In the genomic region with DNA sequence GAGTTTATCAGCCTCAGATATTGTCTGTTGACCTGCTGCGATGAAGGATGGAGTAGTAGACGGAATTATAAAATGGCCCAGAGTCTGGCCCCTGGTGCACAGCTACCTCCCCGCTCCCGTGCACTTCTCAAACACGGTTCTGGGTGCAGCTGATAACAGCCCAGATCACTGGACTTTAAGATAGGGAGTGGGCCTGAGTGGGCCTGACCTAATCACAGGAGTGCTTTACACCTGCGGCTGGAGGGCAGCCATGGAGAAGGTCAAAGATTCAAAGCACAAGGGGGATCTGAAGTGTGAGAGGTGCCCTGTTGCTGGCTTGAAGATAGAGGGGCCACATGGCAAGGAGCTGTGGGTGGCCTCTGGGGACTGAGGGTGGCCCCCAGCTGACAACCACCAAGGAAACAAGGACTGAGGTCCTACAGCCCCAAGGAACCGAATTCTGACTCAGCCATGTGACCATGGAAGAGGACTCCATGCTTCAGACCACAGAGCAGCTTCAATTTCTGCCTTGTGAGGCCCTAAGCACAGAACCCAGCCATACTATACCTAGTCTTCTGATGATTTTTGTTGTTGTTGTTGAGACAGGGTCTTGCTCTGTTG, we compare ENCODE assay signal across 19 cellular contexts.
DNase-seq lines count a peak whose midpoint lies in the region; ATAC-seq, FAIRE-seq and TF ChIP-seq lines count a peak whose summit lies in the region.
"Had no signal": no experiment of that assay in that cellular context is flagged by ENCODE, and none has a peak within 500 bp of the region (broad histone marks: within the 10 kb centered on the region; RNA-seq: fewer than 3 reads in every experiment).

No MANE protein-coding gene starts in this region.

- no peak overlapping the region for H3K56ac ChIP-seq in H1 (replicated peaks; ENCODE audit: insufficient read length, low read depth, low read length)

- no peaks in the 10 kb centered on the region for H3F3A ChIP-seq in neural progenitor cell (ENCODE audit: low read depth)

- TF ChIP-seq EP300 in H1 (IDR thresholded peaks at IDR 0.05; ENCODE audit: borderline replicate concordance in 1 of 2, low read depth in 2 of 2, low read length in 2 of 2), result no peak

- H3K27me3 ChIP-seq in H1 (replicated peaks in 1 of 4; ENCODE audit: control insufficient read depth in 3 of 4, extremely low read depth in 1 of 4, insufficient read depth in 3 of 4, low read length in 3 of 4), result no peaks in the 10 kb centered on the region
- H3K27me3 ChIP-seq in mesenchymal stem cell (ENCODE audit: control insufficient read depth in 1 of 2, insufficient read depth in 1 of 2, low read length in 2 of 2), result peaks cover 0 to 11% of the 10 kb centered on the region in 2 experiments
- no peaks in the 10 kb centered on the region for H3K27me3 ChIP-seq in neural progenitor cell
- H3K27me3 ChIP-seq in upper lobe of right lung, result no peaks in the 10 kb centered on the region
- H3K27me3 ChIP-seq: BE2C had no signal

- H2BK120ac ChIP-seq in H1 (replicated peaks; ENCODE audit: low read depth, low read length) (no peak overlapping the region), mesenchymal stem cell (ENCODE audit: low read depth, low read length) (no peak overlapping the region)

- no peak overlapping the region for H2BK5ac ChIP-seq in H1 (ENCODE audit: low read depth, low read length)
- no peak overlapping the region for H2BK5ac ChIP-seq in mesenchymal stem cell (ENCODE audit: low read depth, low read length, poor library complexity, severe bottlenecking)

- H3K79me1 ChIP-seq in H1 (ENCODE audit: low read depth, low read length) (no peaks in the 10 kb centered on the region), mesenchymal stem cell (replicated peaks; ENCODE audit: low read length, poor library complexity, severe bottlenecking) (no peaks in the 10 kb centered on the region)

- H2BK15ac ChIP-seq in H1 (ENCODE audit: low read length) (peak overlapping the region; percentile 5; the same call in 1 of the 2 replicates), mesenchymal stem cell (ENCODE audit: low read depth, poor library complexity, severe bottlenecking) (no peak overlapping the region)

- FAIRE-seq in H1 (lab: Jason Lieb, UNC), result no peak
- FAIRE-seq: A204.1, D721Med, G401.6, GM12892, GM18507 had no signal

- H3K4me3 Mint-ChIP-seq in neural progenitor cell, result no peak overlapping the region
- H3K4me3 Mint-ChIP-seq: CD4-positive, CD25-positive, alpha-beta regulatory T cell; H9 had no signal

- H2AFZ ChIP-seq in H1 (ENCODE audit: low read length) (no peak overlapping the region), mesenchymal stem cell (ENCODE audit: low read depth, low read length) (no peak overlapping the region), neural progenitor cell (replicated peaks) (no peak overlapping the region)

- no peak overlapping the region for H3K4me2 ChIP-seq in H1 (ENCODE audit: insufficient read depth in 1 of 2, low read depth in 2 of 2, low read length in 2 of 2)
- no peak overlapping the region for H3K4me2 ChIP-seq in mesenchymal stem cell (ENCODE audit: low read length, poor library complexity, severe bottlenecking)
- no peak overlapping the region for H3K4me2 ChIP-seq in neural progenitor cell

- POLR2A ChIA-PET in H1 (lab: Charles Lee; ENCODE audit: partially characterized antibody), result no interaction called here

- H2BK20ac ChIP-seq in H1 (ENCODE audit: low read length), result peak overlapping the region; percentile 51; the same call in 1 of the 2 replicates

- TF ChIP-seq CTCF in H1 (IDR thresholded peaks at IDR 0.05; ENCODE audit: control extremely low read depth in 1 of 3, insufficient read depth in 1 of 3, low read depth in 1 of 3, low read length in 3 of 3) (no peak), neural progenitor cell (IDR thresholded peaks at IDR 0.05) (no peak), upper lobe of right lung (IDR thresholded peaks at IDR 0.05) (no peak)

- H3K18ac ChIP-seq in H1 (ENCODE audit: extremely low read depth, low read length) (no peak overlapping the region), mesenchymal stem cell (ENCODE audit: low read depth in 1 of 2, low read length in 2 of 2) (no peak overlapping the region)

- no peaks in the 10 kb centered on the region for H3K23me2 ChIP-seq in H1 (ENCODE audit: low read depth, low read length)

- WGBS in H1 (ENCODE audit: extremely low coverage in 1 of 2, insufficient coverage in 1 of 2, insufficient read length in 1 of 2, insufficient replicate concordance in 2 of 2, low coverage in 1 of 2, low lambda C conversion rate in 2 of 2, missing lambda C conversion rate in 1 of 2), 2 experiments, result 98% methylated on average over 7 of the region's 7 CpGs; no CpG with 5 or more reads in 1 of the 2 experiments
- 95% methylated on average over 7 of the region's 7 CpGs for WGBS in mesenchymal stem cell

- H3K4me1 Mint-ChIP-seq in neural progenitor cell, result peaks cover 18% of the 10 kb centered on the region
- H3K4me1 Mint-ChIP-seq: CD4-positive, CD25-positive, alpha-beta regulatory T cell had no signal

- H4K8ac ChIP-seq in H1 (ENCODE audit: extremely low read depth, insufficient read depth, low read length) (no peak overlapping the region), mesenchymal stem cell (ENCODE audit: low read length) (no peak overlapping the region)

- no peaks in the 10 kb centered on the region for H3K36me3 Mint-ChIP-seq in neural progenitor cell
- H3K36me3 Mint-ChIP-seq: CD4-positive, CD25-positive, alpha-beta regulatory T cell had no signal

- H3K27ac Mint-ChIP-seq in neural progenitor cell, result peak overlapping the region; percentile 54

- DNase-seq in H1 (ENCODE audit: low read depth in 1 of 2, low spot score in 2 of 2) (no peak), mesenchymal stem cell (peak; percentile 6), neural progenitor cell (ENCODE audit: low spot score) (no peak), upper lobe of right lung (peak; percentile 32), ureter (ENCODE audit: low spot score) (no peak), 8988T (no peak)
- DNase-seq: ACHN; C1 segment of cervical spinal cord; Caco-2; CD4-positive, CD25-positive, alpha-beta regulatory T cell; GOT3; H9 had no signal

- TF ChIP-seq POLR2A in H1 (IDR thresholded peaks at IDR 0.05; ENCODE audit: control extremely low read depth in 1 of 2, low read depth in 2 of 2, low read length in 2 of 2), result no peak

- H3K4ac ChIP-seq in H1 (replicated peaks; ENCODE audit: insufficient read length, low read depth, low read length) (peak overlapping the region; percentile 78), mesenchymal stem cell (ENCODE audit: low read depth in 1 of 2, low read length in 2 of 2) (no peak overlapping the region)

- H4K20me1 ChIP-seq in H1 (replicated peaks in 1 of 2; ENCODE audit: control insufficient read depth in 1 of 2, insufficient read depth in 2 of 2, low read length in 2 of 2) (no peaks in the 10 kb centered on the region), neural progenitor cell (ENCODE audit: low read depth) (no peaks in the 10 kb centered on the region)

- H3K4me1 ChIP-seq in H1 (replicated peaks in 1 of 4; ENCODE audit: control insufficient read depth in 3 of 4, insufficient read depth in 4 of 4, low read length in 3 of 4), result peaks cover 0 to 4% (median 0%) of the 10 kb centered on the region in 4 experiments; a peak in 1 of 7 replicates
- no peaks in the 10 kb centered on the region for H3K4me1 ChIP-seq in mesenchymal stem cell (ENCODE audit: control insufficient read depth, insufficient read depth, low read depth, low read length)
- peaks cover 3% of the 10 kb centered on the region for H3K4me1 ChIP-seq in neural progenitor cell
- H3K4me1 ChIP-seq in upper lobe of right lung, result no peaks in the 10 kb centered on the region
- H3K4me1 ChIP-seq: Caco-2 had no signal

- H4K5ac ChIP-seq in H1 (ENCODE audit: insufficient read length, low read depth, low read length), result no peak overlapping the region

- H3K9ac ChIP-seq in H1 (replicated peaks in 1 of 4; ENCODE audit: extremely low read depth in 1 of 4, low read depth in 3 of 4, low read length in 3 of 4), result no peak overlapping the region
- no peak overlapping the region for H3K9ac ChIP-seq in mesenchymal stem cell (ENCODE audit: low read length)
- no peak overlapping the region for H3K9ac ChIP-seq in neural progenitor cell

- H3K9me3 ChIP-seq in H1 (ENCODE audit: insufficient read depth in 2 of 2, low read depth in 1 of 2, low read length in 1 of 2) (0 out of 4 replicates have a peak, but pooled peaks cover 0 to 2% of the 10 kb centered on the region in 2 experiments), mesenchymal stem cell (ENCODE audit: control insufficient read depth, low read length) (no peaks in the 10 kb centered on the region), neural progenitor cell (ENCODE audit: low read depth) (no peaks in the 10 kb centered on the region), upper lobe of right lung (no peaks in the 10 kb centered on the region)
- H3K9me3 ChIP-seq: BE2C, Caco-2 had no signal

- H3K14ac ChIP-seq in H1 (ENCODE audit: insufficient read length) (no peak overlapping the region), mesenchymal stem cell (ENCODE audit: low read length in 2 of 2) (no peak overlapping the region)

- no peak overlapping the region; the same call in 1 of the 2 replicates for H2AK5ac ChIP-seq in H1 (ENCODE audit: low read depth, low read length)
- no peak overlapping the region for H2AK5ac ChIP-seq in mesenchymal stem cell (ENCODE audit: low read length, severe bottlenecking)

- H3K79me2 ChIP-seq in H1 (ENCODE audit: control insufficient read depth in 1 of 2, insufficient read depth in 2 of 2, low read length in 2 of 2) (no peaks in the 10 kb centered on the region), neural progenitor cell (ENCODE audit: low read depth) (no peaks in the 10 kb centered on the region)

- peaks cover 9% of the 10 kb centered on the region for H3K27me3 Mint-ChIP-seq in neural progenitor cell (ENCODE audit: insufficient read depth, low read depth)
- H3K27me3 Mint-ChIP-seq: CD4-positive, CD25-positive, alpha-beta regulatory T cell had no signal

- H3K4me3 ChIP-seq in H1 (ENCODE audit: extremely low read depth in 1 of 4, insufficient read depth in 2 of 4, low read depth in 3 of 4, low read length in 4 of 4) (no peak overlapping the region), mesenchymal stem cell (ENCODE audit: insufficient read depth in 1 of 2, low read depth in 1 of 2, low read length in 2 of 2) (no peak overlapping the region), neural progenitor cell (no peak overlapping the region), upper lobe of right lung (no peak overlapping the region)

- ATAC-seq in upper lobe of right lung (no peak), HG03045 (IDR thresholded peaks at IDR 0.05; ENCODE audit: unreplicated experiment) (no peak)

- no peaks in the 10 kb centered on the region for H3K36me3 ChIP-seq in H1 (ENCODE audit: control insufficient read depth in 2 of 4, insufficient read depth in 4 of 4, low read length in 3 of 4)
- H3K36me3 ChIP-seq in mesenchymal stem cell (ENCODE audit: control insufficient read depth in 1 of 2, insufficient read depth in 2 of 2, low read depth in 1 of 2, low read length in 2 of 2), result no peaks in the 10 kb centered on the region
- H3K36me3 ChIP-seq in neural progenitor cell, result no peaks in the 10 kb centered on the region
- H3K36me3 ChIP-seq in upper lobe of right lung, result no peaks in the 10 kb centered on the region
- H3K36me3 ChIP-seq: BE2C had no signal

- no peak overlapping the region for H3K27ac ChIP-seq in H1 (ENCODE audit: low read depth, low read length)
- H3K27ac ChIP-seq in mesenchymal stem cell (ENCODE audit: low read length, poor library complexity, severe bottlenecking), result no peak overlapping the region
- H3K27ac ChIP-seq in neural progenitor cell, result no peak overlapping the region
- H3K27ac ChIP-seq in upper lobe of right lung, result no peak overlapping the region

- no peak for TF ChIP-seq RAD21 in H1 (IDR thresholded peaks at IDR 0.05 in 1 of 2, conservative IDR thresholded peaks at IDR 0.05 in 1 of 2; ENCODE audit: low read depth in 2 of 2, low read length in 2 of 2)

- no peak overlapping the region for H3K23ac ChIP-seq in H1 (ENCODE audit: insufficient read length)
- H3K23ac ChIP-seq in mesenchymal stem cell (ENCODE audit: low read length in 2 of 2), result no peak overlapping the region

- CTCF ChIA-PET in H1 (lab: Charles Lee; ENCODE audit: partially characterized antibody), result interaction anchor here (0.6 to 1.7 kb wide), 6 partner anchors 24 to 346 kb away, joined by 3 read pairs; no protein-coding TSS in a partner anchor

- H2BK12ac ChIP-seq in H1 (ENCODE audit: low read depth, low read length), result no peak overlapping the region
- H2BK12ac ChIP-seq in mesenchymal stem cell (ENCODE audit: low read length in 2 of 2), result no peak overlapping the region

- intact Hi-C loops in upper lobe of right lung (cut with DNase I), result no loop called here

- H3K9me3 Mint-ChIP-seq in neural progenitor cell, result no peaks in the 10 kb centered on the region
- H3K9me3 Mint-ChIP-seq: H9 had no signal

- H4K91ac ChIP-seq in H1 (replicated peaks; ENCODE audit: insufficient read length, low read length) (peak overlapping the region; percentile 81), mesenchymal stem cell (ENCODE audit: low read length) (no peak overlapping the region)

Comparison
In these comparisons a context has a peak if more than half of its experiments do, and no peak if none do; other contexts are left out.
1. DNase-seq: peak in mesenchymal stem cell (single experiment) and upper lobe of right lung (single experiment); none in H1 (0 of 2), neural progenitor cell (single experiment), ureter (single experiment) and 8988T (single experiment).